ENCODE assay signal across 12 cellular contexts in genomic region chr19:39112338-39112890, GRCh38. TPM values are rescaled to one million over a fixed set of nuclear protein-coding genes. Genes with fewer than 3 reads are reported as not detected.
DNase-seq lines count a peak whose midpoint lies in the region; ATAC-seq and TF ChIP-seq lines count a peak whose summit lies in the region.
"Had no signal": no experiment of that assay in that cellular context is flagged by ENCODE, and none has a peak within 500 bp of the region (broad histone marks: within the 10 kb centered on the region; RNA-seq: fewer than 3 reads in every experiment).

No MANE protein-coding gene starts in this region.

- ATAC-seq in omental fat pad (ENCODE audit: low FRiP score) (peak; percentile 84), HG03025 (IDR thresholded peaks at IDR 0.05; ENCODE audit: low FRiP score, unreplicated experiment) (no peak)

- TF ChIP-seq CTCF in omental fat pad (IDR thresholded peaks at IDR 0.05) = no peak

- DNase-seq in G401 (ENCODE audit: low spot score) (peak; percentile 39), RKO (ENCODE audit: low spot score) (peak; percentile 88), epidermal melanocyte (ENCODE audit: insufficient read length, low spot score) (peak; percentile 7), omental fat pad (ENCODE audit: low spot score) (no peak), NCI-H2171 treated with DMSO at 0.1 percent for 48 hours (lab: John Stamatoyannopoulos, UW) (no peak), T-helper 1 cell (no peak), NCI-H748 (lab: John Stamatoyannopoulos, UW; ENCODE audit: unreplicated experiment) (no peak)
- DNase-seq: activated naive CD4-positive, alpha-beta T cell; MV-4-11 had no signal

- in situ Hi-C loops in G401 (cut with HindIII; ENCODE audit: low sequenced_read_pairs) = no loop called here

RNA-seq across cellular contexts. Expression of gene PAK4, which starts 13.2 kb away (rescaled TPM):
- total RNA-seq in G401 (2014; rRNA removed; shearing (Covaris generic)) = 12.8 and 15.3 TPM in 2 replicates
- total RNA-seq in omental fat pad = 1 to 10 TPM; 4.6 to 9.8 (median 6.3) TPM

RNA-seq across cellular contexts. Expression of gene ACP7, which starts 28.2 kb away (rescaled TPM):
- not detected in 2 replicates for total RNA-seq in G401 (2014; rRNA removed; shearing (Covaris generic))
- not detected for total RNA-seq in omental fat pad
- total RNA-seq: cardiac septum, mesenteric fat pad had no signal

Comparison
In these comparisons a context has a peak if more than half of its experiments do, and no peak if none do; other contexts are left out.
1. DNase-seq: peak in G401 (single experiment), RKO (single experiment) and epidermal melanocyte (single experiment); none in omental fat pad (single experiment), NCI-H2171 treated with DMSO at 0.1 percent for 48 hours (single experiment), T-helper 1 cell (0 of 5) and NCI-H748 (single experiment).